Comparison of ENCODE assay signal across 11 cellular contexts in the genomic region with DNA sequence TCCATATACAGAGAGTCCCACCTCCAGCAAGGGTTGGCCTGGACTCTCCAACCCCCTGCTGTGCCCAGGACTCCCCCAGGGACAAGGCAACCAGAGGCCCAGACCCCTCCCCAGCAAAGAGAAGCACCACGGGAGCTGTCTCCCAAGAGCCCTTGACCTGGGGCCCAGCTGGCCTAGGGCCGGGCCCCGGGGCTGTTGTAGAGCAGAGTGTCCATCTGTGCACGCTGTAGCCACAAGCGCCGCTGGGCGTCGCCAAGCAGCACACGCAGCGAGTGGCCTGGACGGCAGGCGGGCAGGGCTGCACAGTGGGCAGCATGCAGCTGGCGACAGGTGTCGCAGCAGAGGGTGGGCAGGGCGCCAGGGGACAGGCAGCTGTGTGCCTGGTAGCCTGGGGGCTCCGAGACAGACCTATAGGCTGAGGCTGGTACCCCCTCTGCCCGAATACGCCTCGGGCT. TPM values are rescaled to one million over a fixed set of nuclear protein-coding genes. Genes with fewer than 3 reads are reported as not detected.
A peak's percentile ranks its signal among the peaks of the same experiment; 100 is the strongest.
DNase-seq lines count a peak whose midpoint lies in the region; ATAC-seq lines count a peak whose summit lies in the region.
"Had no signal": no experiment of that assay in that cellular context is flagged by ENCODE, and none has a peak within 500 bp of the region (broad histone marks: within the 10 kb centered on the region; RNA-seq: fewer than 3 reads in every experiment).

No MANE protein-coding gene starts in this region.

- peak; percentile 17 for DNase-seq in NCI-H2171 treated with DMSO at 0.1 percent for 48 hours (lab: John Stamatoyannopoulos, UW)
- no peak for DNase-seq in NCI-H2171 (lab: John Stamatoyannopoulos, UW)
- peak; percentile 28 for DNase-seq in NCI-H345 treated with DMSO at 0.1 percent for 48 hours (lab: John Stamatoyannopoulos, UW; ENCODE audit: unreplicated experiment)
- DNase-seq in left lobe of liver (ENCODE audit: low spot score), result peak; percentile 54
- no peak for DNase-seq in stimulated activated CD4-positive, alpha-beta T cell treated with anti-CD3 and anti-CD28 coated beads, Interleukin-4, amount 100 ng/mL, for 1 hour
- DNase-seq: activated B cell treated with CpG ODN at 0.5 μM for 24 hours; activated T-cell treated with anti-CD3 and anti-CD28 coated beads, Interleukin-2, amount 50 U/mL, for 24 hours; cortex of kidney; NCI-H510A treated with DMSO at 0.1 percent for 48 hours had no signal

- ATAC-seq in left lobe of liver (no peak), HG03159 (IDR thresholded peaks at IDR 0.05; ENCODE audit: unreplicated experiment) (no peak)
- ATAC-seq: stimulated activated memory B cell treated with anti-CD40 and anti-IgM and Interleukin-4, amounts not matched to agents 10 μg/mL and 1 μg/mL and 100 μg/mL, for 72 hours had no signal

RNA-seq across cellular contexts. Expression of a gene that starts 4.3 kb away (rescaled TPM):
- total RNA-seq in left lobe of liver, result 13.8 TPM

RNA-seq across cellular contexts. Expression of a gene that starts 10.7 kb away (rescaled TPM):
- total RNA-seq in left lobe of liver, result 69.1 TPM

RNA-seq across cellular contexts. Expression of a gene that starts 23.5 kb away (rescaled TPM):
- total RNA-seq in left lobe of liver, result 15.0 TPM

RNA-seq across cellular contexts. Expression of a gene that starts 24.1 kb away (rescaled TPM):
- total RNA-seq in left lobe of liver, result 13.2 TPM

RNA-seq across cellular contexts. Expression of a gene that starts 39.6 kb away (rescaled TPM):
- 5.2 TPM for total RNA-seq in left lobe of liver

Comparison
In these comparisons a context has a peak if more than half of its experiments do, and no peak if none do; other contexts are left out.
1. DNase-seq: peak in NCI-H2171 treated with DMSO at 0.1 percent for 48 hours (single experiment), NCI-H345 treated with DMSO at 0.1 percent for 48 hours (single experiment) and left lobe of liver (single experiment); none in NCI-H2171 (single experiment) and stimulated activated CD4-positive, alpha-beta T cell treated with anti-CD3 and anti-CD28 coated beads, Interleukin-4, amount 100 ng/mL, for 1 hour (single experiment).